ENCODE assay signal across 1 cellular context in the genomic region with DNA sequence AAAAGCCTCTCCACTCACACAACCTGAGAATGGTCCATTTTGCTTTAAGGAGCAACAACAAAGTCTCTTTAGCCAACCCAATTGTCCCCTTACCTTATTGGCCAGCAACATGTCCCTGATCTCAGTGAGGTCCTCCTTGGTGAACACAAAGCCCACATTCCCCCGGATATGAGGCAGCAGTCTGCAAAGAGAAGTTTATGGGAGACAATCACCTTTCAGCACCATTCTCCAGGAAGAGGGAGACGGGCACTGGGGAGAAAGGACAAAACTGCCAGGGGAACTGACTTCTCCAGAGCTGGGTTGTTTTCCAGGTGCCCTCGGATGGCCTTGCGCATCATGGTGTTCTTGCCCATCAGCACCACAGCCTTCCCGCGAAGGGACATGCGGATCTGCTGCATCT.
TF ChIP-seq lines count a peak whose summit lies in the region.

No MANE protein-coding gene starts in this region.

TF ChIP-seq in K562, 482 proteins besides CTCF, POLR2A, EP300 and RAD21:
- TF ChIP-seq ZNF274 (IDR thresholded peaks at IDR 0.05; ENCODE audit: borderline replicate concordance, low read depth, low read length) (no peak), POLR2AphosphoS2 (IDR thresholded peaks at IDR 0.05; ENCODE audit: low read length) (peak; percentile 31; the same call in 1 of the 2 replicates), POLR2B (IDR thresholded peaks at IDR 0.05; ENCODE audit: low read depth, partially characterized antibody) (peak; percentile 53), NRF1 (conservative IDR thresholded peaks at IDR 0.05 in 1 of 2, IDR thresholded peaks at IDR 0.05 in 1 of 2) (0 out of 4 replicates have a peak, but pooled peaks of 1 of the 2 experiments have one; percentile 17), SUPT5H (IDR thresholded peaks at IDR 0.05) (peak; percentile 25; the same call in 1 of the 2 replicates), RBFOX2 (IDR thresholded peaks at IDR 0.05; ENCODE audit: low read depth, low read length) (peak; percentile 2; the same call in 1 of the 2 replicates), STAT5B (CRISPR knock-in tag; IDR thresholded peaks at IDR 0.05) (no peak), SIN3A (IDR thresholded peaks at IDR 0.05; ENCODE audit: borderline replicate concordance in 2 of 2, control insufficient read depth in 1 of 2, low read depth in 2 of 2, low read length in 2 of 2) (0 out of 4 replicates have a peak, but pooled peaks of 1 of the 2 experiments have one; percentile 3), TOE1 (IDR thresholded peaks at IDR 0.05; ENCODE audit: borderline replicate concordance) (no peak), TOE1 (CRISPR knock-in tag; IDR thresholded peaks at IDR 0.05; ENCODE audit: borderline replicate concordance, low read depth) (peak; percentile 36; the same call in 1 of the 2 replicates)
- TF ChIP-seq, protein P1, sequence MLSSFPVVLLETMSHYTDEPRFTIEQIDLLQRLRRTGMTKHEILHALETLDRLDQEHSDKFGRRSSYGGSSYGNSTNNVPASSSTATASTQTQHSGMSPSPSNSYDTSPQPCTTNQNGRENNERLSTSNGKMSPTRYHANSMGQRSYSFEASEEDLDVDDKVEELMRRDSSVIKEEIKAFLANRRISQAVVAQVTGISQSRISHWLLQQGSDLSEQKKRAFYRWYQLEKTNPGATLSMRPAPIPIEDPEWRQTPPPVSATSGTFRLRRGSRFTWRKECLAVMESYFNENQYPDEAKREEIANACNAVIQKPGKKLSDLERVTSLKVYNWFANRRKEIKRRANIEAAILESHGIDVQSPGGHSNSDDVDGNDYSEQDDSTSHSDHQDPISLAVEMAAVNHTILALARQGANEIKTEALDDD (IDR thresholded peaks at IDR 0.05) = no peak
- TF ChIP-seq, protein P2, sequence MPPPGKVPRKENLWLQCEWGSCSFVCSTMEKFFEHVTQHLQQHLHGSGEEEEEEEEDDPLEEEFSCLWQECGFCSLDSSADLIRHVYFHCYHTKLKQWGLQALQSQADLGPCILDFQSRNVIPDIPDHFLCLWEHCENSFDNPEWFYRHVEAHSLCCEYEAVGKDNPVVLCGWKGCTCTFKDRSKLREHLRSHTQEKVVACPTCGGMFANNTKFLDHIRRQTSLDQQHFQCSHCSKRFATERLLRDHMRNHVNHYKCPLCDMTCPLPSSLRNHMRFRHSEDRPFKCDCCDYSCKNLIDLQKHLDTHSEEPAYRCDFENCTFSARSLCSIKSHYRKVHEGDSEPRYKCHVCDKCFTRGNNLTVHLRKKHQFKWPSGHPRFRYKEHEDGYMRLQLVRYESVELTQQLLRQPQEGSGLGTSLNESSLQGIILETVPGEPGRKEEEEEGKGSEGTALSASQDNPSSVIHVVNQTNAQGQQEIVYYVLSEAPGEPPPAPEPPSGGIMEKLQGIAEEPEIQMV (tag; conservative IDR thresholded peaks at IDR 0.05; ENCODE audit: low read depth) = peak; percentile 76
